In genomic region chr1:169367686-169368405, GRCh38 we compare ENCODE assay signal across 8 cellular contexts. TPM values are rescaled to one million over a fixed set of nuclear protein-coding genes. Genes with fewer than 3 reads are reported as not detected.
A peak's percentile ranks its signal among the peaks of the same experiment; 100 is the strongest.
DNase-seq lines count a peak whose midpoint lies in the region; ATAC-seq and TF ChIP-seq lines count a peak whose summit lies in the region.

TSS of gene BLZF1 (plus strand) at chr1:169368195. CDS start at chr1:169369523, 1,328 bp downstream.
TSS of gene NME7 (minus strand) at chr1:169367797. CDS start at chr1:169367710, 87 bp downstream.

- H3K4me3 Mint-ChIP-seq in activated naive CD8-positive, alpha-beta T cell treated with anti-CD3 and anti-CD28 coated beads, Interleukin-2, amount 50 U/mL, for 24 hours: no peak within 1 kb of the TSS

- intact Hi-C loops in cardiac septum (cut with DNase I) (loop anchor here (10.0 kb wide), 2 partner anchors 117 to 1433 kb away; partner anchors contain the start of genes DCAF6, MPC2 and SLC19A2), transverse colon (cut with DNase I; ENCODE audit: low total_unique reads) (loop anchor here (10.0 kb wide), 1 partner anchor 1033 kb away; no protein-coding TSS in a partner anchor)

- 0 out of 2 replicates have a peak, but pooled peaks cover 11% of the 10 kb centered on the region for H3K79me2 ChIP-seq in SU-DHL-6 (ENCODE audit: insufficient read depth, low read length)
- no peaks in the 10 kb centered on the region for H3K79me2 ChIP-seq in trophoblast cell (ENCODE audit: control insufficient read depth, insufficient read depth, low read length, poor library complexity)

- peak; percentile 50 for TF ChIP-seq POLR2A in transverse colon (IDR thresholded peaks at IDR 0.05)

- H2AFZ ChIP-seq in SU-DHL-6 (ENCODE audit: low read depth, low read length, severe bottlenecking): peak within 1 kb of the TSS; percentile 98
- H2AFZ ChIP-seq in trophoblast cell (ENCODE audit: insufficient read depth, low read length, poor library complexity): peak within 1 kb of the TSS; percentile 96

- H3K9me2 ChIP-seq in SU-DHL-6 (replicated peaks; ENCODE audit: insufficient read depth, low read length): no peaks in the 10 kb centered on the region

- no CpG with 5 or more reads among the region's 37 CpGs for WGBS in trophoblast cell (ENCODE audit: extremely low coverage, insufficient coverage, insufficient read length)
- 0% methylated on average over 16 to 36 of the region's 37 CpGs for WGBS in transverse colon (ENCODE audit: low coverage in 1 of 2), 2 donors

- H3K4me1 Mint-ChIP-seq in activated naive CD8-positive, alpha-beta T cell treated with anti-CD3 and anti-CD28 coated beads, Interleukin-2, amount 50 U/mL, for 24 hours: peaks cover 41% of the 10 kb centered on the region

- H3K79me1 ChIP-seq in trophoblast cell (ENCODE audit: low read length): peaks cover 3% of the 10 kb centered on the region

- peak within 1 kb of the TSS; percentile 39 for H3K14ac ChIP-seq in trophoblast cell (ENCODE audit: low read length)

- H4K91ac ChIP-seq in trophoblast cell (ENCODE audit: low read depth, low read length): peak within 1 kb of the TSS; percentile 39

- H4K8ac ChIP-seq in trophoblast cell (ENCODE audit: low read depth, low read length): peak within 1 kb of the TSS; percentile 66

- H3K4me2 ChIP-seq in SU-DHL-6 (ENCODE audit: low read depth, low read length, poor library complexity, severe bottlenecking) (peak within 1 kb of the TSS; percentile 77), trophoblast cell (ENCODE audit: low read length) (peak within 1 kb of the TSS; percentile 98)

- peak within 1 kb of the TSS; percentile 82 for H3K27ac ChIP-seq in SU-DHL-6 (ENCODE audit: low read depth, low read length)
- peak within 1 kb of the TSS; percentile 57 for H3K27ac ChIP-seq in trophoblast cell (ENCODE audit: low read depth, low read length)
- H3K27ac ChIP-seq in transverse colon: peak within 1 kb of the TSS; percentile 84 to 91 (median 87)

- TF ChIP-seq CTCF in GM12864 (IDR thresholded peaks at IDR 0.05; ENCODE audit: low read depth, low read length, missing control alignments) (no peak), SU-DHL-6 (IDR thresholded peaks at IDR 0.05; ENCODE audit: insufficient read depth, low read length, poor library complexity, severe bottlenecking) (no peak), transverse colon (IDR thresholded peaks at IDR 0.05) (no peak)

- no peak for TF ChIP-seq EP300 in transverse colon (IDR thresholded peaks at IDR 0.05; ENCODE audit: low read depth)

- H3K9me3 Mint-ChIP-seq in activated naive CD8-positive, alpha-beta T cell treated with anti-CD3 and anti-CD28 coated beads, Interleukin-2, amount 50 U/mL, for 24 hours: no peaks in the 10 kb centered on the region

- no peaks in the 10 kb centered on the region for H3K36me3 ChIP-seq in SU-DHL-6 (ENCODE audit: low read length)
- H3K36me3 ChIP-seq in trophoblast cell (ENCODE audit: control insufficient read depth in 1 of 2, insufficient read depth in 2 of 2, low read length in 2 of 2): peaks cover 2 to 4% of the 10 kb centered on the region in 2 experiments
- H3K36me3 ChIP-seq in transverse colon: peaks cover 0 to 26% (median 5%) of the 10 kb centered on the region in 4 donors

- no peak within 1 kb of the TSS for H3K18ac ChIP-seq in trophoblast cell (ENCODE audit: low read length)

- in situ Hi-C loops in transverse colon (cut with MboI; ENCODE audit: low pct_ligation_motif_present in 1 of 4, low pct_unique_long_range_greater_than_20kb in 1 of 4, low sequenced_read_pairs in 3 of 4): loop anchor here in 1 of 4 donors (25.0 kb wide), 1 partner anchor 931 kb away; no protein-coding TSS in a partner anchor

- no peak within 1 kb of the TSS for H3K4ac ChIP-seq in trophoblast cell (ENCODE audit: low read depth, low read length)

- H3K9ac ChIP-seq in SU-DHL-6 (ENCODE audit: low read length) (peak within 1 kb of the TSS; percentile 70), trophoblast cell (ENCODE audit: low read length) (peak within 1 kb of the TSS; percentile 83)

- H2BK5ac ChIP-seq in trophoblast cell (ENCODE audit: low read depth, low read length, poor library complexity): peak within 1 kb of the TSS; percentile 18

- no peak within 1 kb of the TSS for H3K27ac Mint-ChIP-seq in activated naive CD8-positive, alpha-beta T cell treated with anti-CD3 and anti-CD28 coated beads, Interleukin-2, amount 50 U/mL, for 24 hours

- peak; percentile 98 for ATAC-seq in HG02759 (IDR thresholded peaks at IDR 0.05; ENCODE audit: unreplicated experiment)
- peak; percentile 93 for ATAC-seq in activated naive CD8-positive, alpha-beta T cell treated with anti-CD3 and anti-CD28 coated beads, Interleukin-2, amount 50 U/mL, for 24 hours

- peak within 1 kb of the TSS; percentile 13 for H2BK120ac ChIP-seq in trophoblast cell (ENCODE audit: insufficient read depth, low read length, poor library complexity)

- H2AK5ac ChIP-seq in trophoblast cell (ENCODE audit: low read length): no peak within 1 kb of the TSS

- no peak within 1 kb of the TSS for H3K23ac ChIP-seq in trophoblast cell (ENCODE audit: low read length)

- H4K20me1 ChIP-seq in SU-DHL-6 (ENCODE audit: low read depth, low read length): no peaks in the 10 kb centered on the region

- no peaks in the 10 kb centered on the region for H3K27me3 Mint-ChIP-seq in activated naive CD8-positive, alpha-beta T cell treated with anti-CD3 and anti-CD28 coated beads, Interleukin-2, amount 50 U/mL, for 24 hours

- H3K9me3 ChIP-seq in SU-DHL-6 (ENCODE audit: insufficient read depth, low read length) (no peaks in the 10 kb centered on the region), trophoblast cell (ENCODE audit: insufficient read depth, low read depth, low read length) (no peaks in the 10 kb centered on the region), transverse colon (no peaks in the 10 kb centered on the region)

- H3K36me3 Mint-ChIP-seq in activated naive CD8-positive, alpha-beta T cell treated with anti-CD3 and anti-CD28 coated beads, Interleukin-2, amount 50 U/mL, for 24 hours (ENCODE audit: low read depth): peaks cover 9% of the 10 kb centered on the region

- H3K4me3 ChIP-seq in GM12864 (ENCODE audit: low read depth, low read length) (peak within 1 kb of the TSS; percentile 95), SU-DHL-6 (ENCODE audit: insufficient read depth, low read length, poor library complexity, severe bottlenecking) (peak within 1 kb of the TSS; percentile 82), trophoblast cell (ENCODE audit: low read depth, low read length) (peak within 1 kb of the TSS; percentile 85), transverse colon (peak within 1 kb of the TSS; percentile 52 to 84 (median 67))

- H3K27me3 ChIP-seq in SU-DHL-6 (ENCODE audit: low read length) (no peaks in the 10 kb centered on the region), trophoblast cell (ENCODE audit: insufficient read depth, low read length) (no peaks in the 10 kb centered on the region), transverse colon (no peaks in the 10 kb centered on the region)

- no peak within 1 kb of the TSS for H2BK12ac ChIP-seq in trophoblast cell (ENCODE audit: low read length)

- no peak within 1 kb of the TSS for H4K12ac ChIP-seq in trophoblast cell (ENCODE audit: low read depth, low read length)

- H3F3A ChIP-seq in SU-DHL-6 (ENCODE audit: insufficient read depth): no peaks in the 10 kb centered on the region

- peak; percentile 93 for DNase-seq in GM12864 (ENCODE audit: low read depth)
- DNase-seq in NCI-H1417 (lab: John Stamatoyannopoulos, UW): peak; percentile 97 to 100 (median 99)
- peak; percentile 97 for DNase-seq in activated naive CD8-positive, alpha-beta T cell treated with anti-CD3 and anti-CD28 coated beads, Interleukin-2, amount 50 U/mL, for 24 hours
- DNase-seq in cardiac septum (ENCODE audit: low spot score): peak; percentile 98
- peak; percentile 99 to 100 for DNase-seq in trophoblast cell
- peak; percentile 98 for DNase-seq in transverse colon

- H3K4me1 ChIP-seq in trophoblast cell (ENCODE audit: control insufficient read depth in 1 of 2, insufficient read depth in 2 of 2, low read length in 2 of 2) (peaks cover 2 to 4% of the 10 kb centered on the region in 2 experiments), transverse colon (peaks cover 5 to 26% (median 23%) of the 10 kb centered on the region in 4 donors)

RNA-seq across cellular contexts. Expression of gene BLZF1, which starts in this region (rescaled TPM):
- 23.1 TPM for total RNA-seq in cardiac septum
- polyA plus RNA-seq in trophoblast cell (2013): 13.2 TPM in 2 replicates
- total RNA-seq in transverse colon: 10 to 100 TPM; 14.5 to 33.3 (median 28.1) TPM

RNA-seq across cellular contexts. Expression of gene NME7, which starts in this region (rescaled TPM):
- total RNA-seq in cardiac septum (9.8 TPM), transverse colon (10 to 100 TPM in 1 of 4 donors, 1 to 10 TPM in 3; 1.9 to 15.9 (median 8.3) TPM)
- polyA plus RNA-seq in trophoblast cell (2013): 27.1 and 30.6 TPM in 2 replicates

Comparison
In these comparisons a context has a peak if more than half of its experiments do, and no peak if none do; other contexts are left out.
1. Peak in every context shown above with its lines: DNase-seq, ATAC-seq, H3K4me3 ChIP-seq and H3K27ac ChIP-seq.